8 cellular contexts compared by ENCODE assay signal in genomic region chr1:91712981-91713841, GRCh38.
DNase-seq lines count a peak whose midpoint lies in the region; ATAC-seq, FAIRE-seq and TF ChIP-seq lines count a peak whose summit lies in the region.

No MANE protein-coding gene starts in this region.

- no peaks in the 10 kb centered on the region for H3K9me3 Mint-ChIP-seq in activated CD4-positive, alpha-beta T cell treated with anti-CD3 and anti-CD28 coated beads, Interleukin-2, amount 10 ng/mL, durations not matched to agents 24 days and 14 days

- H3K36me3 Mint-ChIP-seq in activated CD4-positive, alpha-beta T cell treated with anti-CD3 and anti-CD28 coated beads, Interleukin-2, amount 10 ng/mL, durations not matched to agents 24 days and 14 days (ENCODE audit: low read depth), result peaks cover 29% of the 10 kb centered on the region

- H3K4me1 ChIP-seq in right atrium auricular region, result peaks cover 0 to 49% of the 10 kb centered on the region in 2 donors

- ATAC-seq in GM18909 (IDR thresholded peaks at IDR 0.05; ENCODE audit: poor library complexity, unreplicated experiment) (peak; percentile 77), HG03025 (IDR thresholded peaks at IDR 0.05; ENCODE audit: low FRiP score, unreplicated experiment) (peak; percentile 46)

- peaks cover 35% of the 10 kb centered on the region for H3K4me1 Mint-ChIP-seq in activated CD4-positive, alpha-beta T cell treated with anti-CD3 and anti-CD28 coated beads, Interleukin-2, amount 10 ng/mL, durations not matched to agents 24 days and 14 days

- H3K27me3 Mint-ChIP-seq in activated CD4-positive, alpha-beta T cell treated with anti-CD3 and anti-CD28 coated beads, Interleukin-2, amount 10 ng/mL, durations not matched to agents 24 days and 14 days, result no peaks in the 10 kb centered on the region

- H3K27ac ChIP-seq in right atrium auricular region, result peak overlapping the region; percentile 87 to 91

- peak overlapping the region; percentile 88 for H3K27ac Mint-ChIP-seq in activated CD4-positive, alpha-beta T cell treated with anti-CD3 and anti-CD28 coated beads, Interleukin-2, amount 10 ng/mL, durations not matched to agents 24 days and 14 days

- H3K36me3 ChIP-seq in right atrium auricular region, result peaks cover 53% of the 10 kb centered on the region

- H3K4me3 Mint-ChIP-seq in activated CD4-positive, alpha-beta T cell treated with anti-CD3 and anti-CD28 coated beads, Interleukin-2, amount 10 ng/mL, durations not matched to agents 24 days and 14 days, result peak overlapping the region; percentile 55

- no peak for FAIRE-seq in frontal cortex (lab: Jason Lieb, UNC)

- no peaks in the 10 kb centered on the region for H3K9me3 ChIP-seq in right atrium auricular region

- DNase-seq in activated CD4-positive, alpha-beta T cell treated with anti-CD3 and anti-CD28 coated beads, Interleukin-2, amount 10 ng/mL, durations not matched to agents 24 days and 14 days, result peak; percentile 85
- DNase-seq in right atrium auricular region (ENCODE audit: low spot score) (peak; percentile 88), hepatic stellate cell (ENCODE audit: low spot score) (no peak), frontal cortex (ENCODE audit: low spot score in 2 of 2) (no peak), NCI-H1436 (lab: John Stamatoyannopoulos, UW) (no peak)
- peak; percentile 25 for DNase-seq in stimulated activated CD8-positive, alpha-beta memory T cell treated with anti-CD3 and anti-CD28 coated beads, Interleukin-12 subunit alpha, Interleukin-12 subunit beta, amount 100 ng/mL, for 1 hour (ENCODE audit: low read depth)

- peak overlapping the region; percentile 31 to 32 for H3K4me3 ChIP-seq in right atrium auricular region

- intact Hi-C loops in activated CD4-positive, alpha-beta T cell treated with anti-CD3 and anti-CD28 coated beads, Interleukin-2, amount 10 ng/mL, durations not matched to agents 24 days and 14 days (cut with micrococcal nuclease), result loop anchor here (1.0 to 10.0 kb wide), 10 partner anchors 16 to 588 kb away; no protein-coding TSS in a partner anchor

- no peak for TF ChIP-seq CTCF in right atrium auricular region (IDR thresholded peaks at IDR 0.05)

- no peaks in the 10 kb centered on the region for H3K27me3 ChIP-seq in right atrium auricular region

Comparison
In these comparisons a context has a peak if more than half of its experiments do, and no peak if none do; other contexts are left out.
1. DNase-seq: peak in activated CD4-positive, alpha-beta T cell treated with anti-CD3 and anti-CD28 coated beads, Interleukin-2, amount 10 ng/mL, durations not matched to agents 24 days and 14 days (single experiment), right atrium auricular region (single experiment) and stimulated activated CD8-positive, alpha-beta memory T cell treated with anti-CD3 and anti-CD28 coated beads, Interleukin-12 subunit alpha, Interleukin-12 subunit beta, amount 100 ng/mL, for 1 hour (single experiment); none in hepatic stellate cell (single experiment), frontal cortex (0 of 2) and NCI-H1436 (single experiment).